Comparison of ENCODE assay signal across 8 cellular contexts in the genomic region with DNA sequence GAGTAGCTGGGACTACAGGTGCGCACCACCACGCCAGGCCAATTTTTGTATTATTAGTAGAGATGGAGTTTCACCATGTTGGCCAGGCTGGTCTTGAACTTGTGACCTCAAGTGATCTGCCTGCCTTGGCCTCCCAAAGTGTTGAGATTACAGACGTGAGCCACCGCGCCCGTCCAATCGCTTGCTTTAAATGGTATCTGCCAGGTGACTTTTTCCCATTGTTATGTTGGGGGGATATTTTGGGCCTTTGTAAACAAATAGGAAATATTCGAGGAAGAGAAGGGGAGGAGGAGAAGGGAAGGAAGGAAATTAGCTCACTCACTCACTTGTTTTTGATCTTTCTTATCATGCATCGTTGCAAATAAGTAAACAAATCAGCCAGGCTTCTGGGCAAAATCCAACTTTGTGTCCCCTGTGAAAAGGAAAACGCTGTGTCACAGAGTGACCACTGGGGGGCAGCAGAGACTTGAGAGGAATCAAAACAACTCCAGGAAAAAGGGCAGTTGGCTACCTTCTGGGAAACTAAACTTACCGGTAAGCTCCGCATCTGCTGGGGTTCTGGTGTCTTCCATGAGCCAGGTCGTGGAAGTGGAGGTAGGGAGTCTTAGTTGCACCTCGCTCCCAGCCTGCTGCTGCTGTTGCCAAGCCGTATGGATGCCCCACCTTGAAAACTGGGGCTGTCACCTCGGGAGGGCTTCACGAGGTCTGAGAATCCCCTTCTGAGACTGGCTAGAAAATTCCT. TPM values are rescaled to one million over a fixed set of nuclear protein-coding genes. Genes with fewer than 3 reads are reported as not detected.
DNase-seq lines count a peak whose midpoint lies in the region; ATAC-seq and TF ChIP-seq lines count a peak whose summit lies in the region.

No MANE protein-coding gene starts in this region.

- H3K4me1 Mint-ChIP-seq in CD8-positive, alpha-beta T cell (ENCODE audit: low read depth): peaks cover 26% of the 10 kb centered on the region
- H3K4me1 Mint-ChIP-seq in IgD-negative memory B cell (peaks cover 2 to 10% (median 7%) of the 10 kb centered on the region in 3 donors), naive B cell (peaks cover 8 to 21% (median 10%) of the 10 kb centered on the region in 3 donors)

- H3K9me2 ChIP-seq in OCI-LY7 (ENCODE audit: insufficient read depth, low read length): no peaks in the 10 kb centered on the region

- BruUV-seq in OCI-LY7 (replicated peaks; lab: Mats Ljungman, UMichigan): no TSS peak

- no peaks in the 10 kb centered on the region for H3K27me3 ChIP-seq in CD8-positive, alpha-beta T cell (ENCODE audit: insufficient read depth, low read length)

- peak overlapping the region; percentile 50 for H3K4me2 ChIP-seq in OCI-LY7 (ENCODE audit: low read length)

- CTCF ChIA-PET in CD8-positive, alpha-beta T cell (lab: Charles Lee): interaction anchor here (0.6 to 7.7 kb wide), 32 partner anchors 9 to 1194 kb away, joined by 3 to 61 read pairs (median 4); a partner anchor contains a TSS
- CTCF ChIA-PET in OCI-LY7 (lab: Charles Lee; ENCODE audit: unreplicated experiment): interaction anchor here (0.6 kb wide), 1 partner anchor 35 kb away, joined by 3 read pairs; no protein-coding TSS in a partner anchor

- no peaks in the 10 kb centered on the region for H3K9me3 Mint-ChIP-seq in CD8-positive, alpha-beta T cell
- H3K9me3 Mint-ChIP-seq in IgD-negative memory B cell (no peaks in the 10 kb centered on the region), naive B cell (peaks cover 0 to 1% (median 0%) of the 10 kb centered on the region in 7 donors)

- DNase-seq in CD8-positive, alpha-beta T cell: peak; percentile 41 to 85 (median 66)
- DNase-seq in OCI-LY7 (ENCODE audit: low spot score) (peak; percentile 79), activated T-cell treated with anti-CD3 and anti-CD28 coated beads for 4 hours (peak; percentile 67), naive B cell (peak; percentile 56), mesenteric fat pad (ENCODE audit: low spot score) (no peak)
- DNase-seq in stimulated activated CD8-positive, alpha-beta memory T cell treated with anti-CD3 and anti-CD28 coated beads, Interleukin-7, amount 100 ng/mL, for 24 hours (ENCODE audit: low read depth): peak; percentile 60

- H3K36me3 ChIP-seq in CD8-positive, alpha-beta T cell (ENCODE audit: insufficient read depth, low read length): no peaks in the 10 kb centered on the region
- no peaks in the 10 kb centered on the region for H3K36me3 ChIP-seq in OCI-LY7 (ENCODE audit: insufficient read depth, low read length)

- no peak overlapping the region for H3K27ac Mint-ChIP-seq in CD8-positive, alpha-beta T cell
- H3K27ac Mint-ChIP-seq in IgD-negative memory B cell (peak overlapping the region in 1 of 3 donors; percentile 14), naive B cell (peak overlapping the region in 2 of 6 donors; percentile 61 to 63)

- H2AFZ ChIP-seq in OCI-LY7 (ENCODE audit: low read length): peak overlapping the region; percentile 62; the same call in 1 of the 2 replicates

- peak; percentile 71 for ATAC-seq in CD8-positive, alpha-beta T cell
- ATAC-seq in esophagus mucosa (peak; percentile 54), naive B cell (ENCODE audit: low read depth in 2 of 2) (peak; percentile 42 to 49)

- H3K4me1 ChIP-seq in CD8-positive, alpha-beta T cell (ENCODE audit: insufficient read depth, low read length): peaks cover 5% of the 10 kb centered on the region
- H3K4me1 ChIP-seq in OCI-LY7 (ENCODE audit: insufficient read depth, low read length, poor library complexity, severe bottlenecking): peaks cover 5% of the 10 kb centered on the region

- intact Hi-C loops in CD8-positive, alpha-beta T cell (cut with DNase I, micrococcal nuclease): loop anchor here (1.0 to 5.0 kb wide), 4 partner anchors 19 to 138 kb away; a partner anchor contains a TSS
- intact Hi-C loops in OCI-LY7 (cut with micrococcal nuclease; ENCODE audit: unreplicated experiment): loop anchor here (1.0 kb wide), 1 partner anchor 35 kb away; no protein-coding TSS in a partner anchor

- H3K27ac ChIP-seq in CD8-positive, alpha-beta T cell (ENCODE audit: low read depth, low read length): no peak overlapping the region
- H3K27ac ChIP-seq in OCI-LY7 (ENCODE audit: low read depth, low read length, poor library complexity, severe bottlenecking): no peak overlapping the region

- no peaks in the 10 kb centered on the region for H4K20me1 ChIP-seq in OCI-LY7 (ENCODE audit: insufficient read depth, low read length)

- H3K27me3 Mint-ChIP-seq in CD8-positive, alpha-beta T cell (ENCODE audit: low read depth): no peaks in the 10 kb centered on the region
- H3K27me3 Mint-ChIP-seq in IgD-negative memory B cell (peaks cover 4% of the 10 kb centered on the region), naive B cell (no peaks in the 10 kb centered on the region)

- peak; percentile 93 for TF ChIP-seq CTCF in CD8-positive, alpha-beta T cell (IDR thresholded peaks at IDR 0.05)
- peak; percentile 98 for TF ChIP-seq CTCF in OCI-LY7 (conservative IDR thresholded peaks at IDR 0.05; ENCODE audit: low read length)

- H3K4me3 ChIP-seq in CD8-positive, alpha-beta T cell (ENCODE audit: low read depth, low read length): peak overlapping the region; percentile 36
- no peak overlapping the region for H3K4me3 ChIP-seq in OCI-LY7 (ENCODE audit: low read depth, low read length, poor library complexity, severe bottlenecking)

- H3K9me3 ChIP-seq in CD8-positive, alpha-beta T cell (ENCODE audit: low read length): no peaks in the 10 kb centered on the region
- H3K9me3 ChIP-seq in OCI-LY7 (ENCODE audit: low read length): no peaks in the 10 kb centered on the region

- POLR2A ChIA-PET in CD8-positive, alpha-beta T cell (lab: Charles Lee): interaction anchor here (0.6 to 1.4 kb wide), 3 partner anchors 8 to 1230 kb away, joined by 3 to 5 read pairs (median 4); a partner anchor contains a TSS
- POLR2A ChIA-PET in OCI-LY7 (lab: Charles Lee): no interaction called here

- H3K79me2 ChIP-seq in OCI-LY7 (ENCODE audit: insufficient read depth, low read depth, low read length): no peaks in the 10 kb centered on the region

- no peaks in the 10 kb centered on the region for H3K36me3 Mint-ChIP-seq in CD8-positive, alpha-beta T cell
- no peaks in the 10 kb centered on the region for H3K36me3 Mint-ChIP-seq in IgD-negative memory B cell
- no peaks in the 10 kb centered on the region for H3K36me3 Mint-ChIP-seq in naive B cell

- H3K4me3 Mint-ChIP-seq in CD8-positive, alpha-beta T cell: peak overlapping the region; percentile 79
- H3K4me3 Mint-ChIP-seq in IgD-negative memory B cell: peak overlapping the region; percentile 28 to 84 (median 78)
- peak overlapping the region; percentile 55 to 90 (median 82) for H3K4me3 Mint-ChIP-seq in naive B cell

RNA-seq across cellular contexts. Expression of a gene that starts 9.3 kb away (rescaled TPM):
- total RNA-seq in CD8-positive, alpha-beta T cell: 100 to 1,000 TPM; 109 to 118 TPM
- 9.4 TPM for polyA plus RNA-seq in IgD-negative memory B cell
- total RNA-seq in OCI-LY7 (2014; rRNA removed; shearing (Covaris generic)): 63.7 and 74.3 TPM in 2 replicates
- total RNA-seq in OCI-LY7 (2022): 90.2 and 99.9 TPM in 2 replicates
- 49.6 TPM for total RNA-seq in esophagus mucosa
- 10 to 100 TPM in 1 of 6 donors, 1 to 10 TPM in 5; 2.8 to 10.7 (median 7.4) TPM for polyA plus RNA-seq in naive B cell (ENCODE audit: low read depth in 6 of 6)
- 56.7 TPM for total RNA-seq in mesenteric fat pad
